Comparison of ENCODE assay signal across 8 cellular contexts in the genomic region with DNA sequence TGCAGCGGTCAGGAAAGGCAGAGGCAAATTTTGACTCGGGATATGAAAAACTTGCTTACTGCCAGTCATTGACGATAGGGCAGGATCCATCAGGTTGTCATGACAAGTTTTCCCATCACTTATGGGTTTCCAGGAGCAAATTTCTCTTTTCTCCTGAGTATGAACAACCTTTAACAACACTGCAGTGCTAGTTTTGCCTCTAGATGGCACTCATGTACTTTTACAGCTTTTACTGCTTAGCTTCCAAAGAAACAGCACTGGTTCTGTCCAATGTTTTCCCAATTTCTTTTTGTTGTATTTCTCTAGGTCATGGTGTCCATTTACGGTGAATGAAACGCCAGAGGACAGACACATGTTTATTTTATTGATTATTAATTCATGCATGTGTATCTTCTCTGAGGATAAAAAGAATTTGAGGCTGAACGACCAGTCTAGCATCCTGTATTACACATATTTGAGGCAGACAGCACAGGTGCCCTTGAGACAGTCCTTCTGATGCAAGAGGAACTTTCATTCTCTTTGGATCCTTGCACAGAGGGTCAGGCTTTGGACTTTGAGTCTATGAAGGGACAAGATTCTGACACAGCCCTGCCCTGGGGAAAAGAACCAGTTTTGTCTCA.
DNase-seq lines count a peak whose midpoint lies in the region; FAIRE-seq and TF ChIP-seq lines count a peak whose summit lies in the region.

No MANE protein-coding gene starts in this region.

- H3K4me3 ChIP-seq in HFF-Myc (replicated peaks; ENCODE audit: low read depth, low read length), result no peak overlapping the region

- H3K27me3 Mint-ChIP-seq in Calu3 (ENCODE audit: unreplicated experiment) (peaks cover 42% of the 10 kb centered on the region), MCF 10A (ENCODE audit: insufficient read depth, unreplicated experiment) (no peaks in the 10 kb centered on the region)

- H3K4me1 Mint-ChIP-seq in Calu3 (ENCODE audit: low read depth, unreplicated experiment) (no peaks in the 10 kb centered on the region), MCF 10A (ENCODE audit: insufficient read depth, unreplicated experiment) (peaks cover 42% of the 10 kb centered on the region)

- H3K36me3 Mint-ChIP-seq in Calu3 (ENCODE audit: insufficient read depth, unreplicated experiment) (no peaks in the 10 kb centered on the region), MCF 10A (ENCODE audit: insufficient read depth, unreplicated experiment) (peaks cover 29% of the 10 kb centered on the region)

- CTCF ChIA-PET in Calu3 (lab: Charles Lee) (interaction anchor here (0.6 to 2.1 kb wide), 5 partner anchors 29 to 421 kb away, joined by 3 to 17 read pairs (median 4); a partner anchor contains a TSS), MCF 10A (lab: Yijun Ruan, JAX) (interaction anchor here (0.6 to 4.9 kb wide), 30 partner anchors 9 to 472 kb away, joined by 3 to 198 read pairs (median 5); no protein-coding TSS in a partner anchor)

- BruUV-seq in Calu3 (replicated peaks; lab: Mats Ljungman, UMichigan) (no TSS peak), MCF 10A (replicated peaks; lab: Mats Ljungman, UMichigan) (no TSS peak)

- H3K4me3 Mint-ChIP-seq in Calu3 (ENCODE audit: low read depth, unreplicated experiment), result no peak overlapping the region
- no peak overlapping the region for H3K4me3 Mint-ChIP-seq in MCF 10A (ENCODE audit: unreplicated experiment)

- peak; percentile 44 for DNase-seq in Calu3
- DNase-seq in HFF-Myc (ENCODE audit: extremely low read depth, low read depth), result peak; percentile 20
- DNase-seq in NCI-H2227 (lab: John Stamatoyannopoulos, UW; ENCODE audit: unreplicated experiment), result peak; percentile 69
- peak; percentile 74 for DNase-seq in MCF 10A (ENCODE audit: unreplicated experiment)
- DNase-seq in kidney tubule cell (ENCODE audit: low spot score), result peak; percentile 66
- DNase-seq in urothelium cell line (ENCODE audit: low spot score), result peak; percentile 46
- DNase-seq in stimulated activated CD4-positive, alpha-beta T cell treated with anti-CD3 and anti-CD28 coated beads, Interleukin-12 subunit alpha, Interleukin-12 subunit beta, amount 100 ng/mL, for 4 hours, result no peak
- no peak for DNase-seq in effector CD4-positive, alpha-beta T cell

- POLR2A ChIA-PET in MCF 10A (lab: Yijun Ruan, JAX), result interaction anchor here (0.7 to 2.4 kb wide), 4 partner anchors 90 to 406 kb away, joined by 4 to 27 read pairs (median 6); no protein-coding TSS in a partner anchor

- H3K9me3 Mint-ChIP-seq in Calu3 (ENCODE audit: low read depth, unreplicated experiment) (no peaks in the 10 kb centered on the region), MCF 10A (ENCODE audit: unreplicated experiment) (no peaks in the 10 kb centered on the region)

- FAIRE-seq in urothelium cell line (lab: Jason Lieb, UNC), result no peak

- peak; percentile 81 for TF ChIP-seq CTCF in Calu3 (IDR thresholded peaks at IDR 0.05; ENCODE audit: unreplicated experiment)
- TF ChIP-seq CTCF in HFF-Myc (IDR thresholded peaks at IDR 0.05; ENCODE audit: low read depth, low read length, missing control alignments), result peak; percentile 70
- peak; percentile 86 for TF ChIP-seq CTCF in MCF 10A (IDR thresholded peaks at IDR 0.05; ENCODE audit: unreplicated experiment)

- intact Hi-C loops in Calu3 (cut with micrococcal nuclease; ENCODE audit: unreplicated experiment) (loop anchor here (1.0 to 10.0 kb wide), 4 partner anchors 93 to 389 kb away; no protein-coding TSS in a partner anchor), MCF 10A (cut with micrococcal nuclease) (loop anchor here (1.0 to 10.0 kb wide), 6 partner anchors 93 to 585 kb away; no protein-coding TSS in a partner anchor)

- H3K27ac Mint-ChIP-seq in Calu3 (ENCODE audit: unreplicated experiment) (no peak overlapping the region), MCF 10A (ENCODE audit: low read depth, unreplicated experiment) (no peak overlapping the region)

Comparison
In these comparisons a context has a peak if more than half of its experiments do, and no peak if none do; other contexts are left out.
1. DNase-seq: peak in Calu3 (single experiment), HFF-Myc (single experiment), NCI-H2227 (single experiment), MCF 10A (single experiment), kidney tubule cell (single experiment) and urothelium cell line (single experiment); none in stimulated activated CD4-positive, alpha-beta T cell treated with anti-CD3 and anti-CD28 coated beads, Interleukin-12 subunit alpha, Interleukin-12 subunit beta, amount 100 ng/mL, for 4 hours (single experiment) and effector CD4-positive, alpha-beta T cell (single experiment).
2. Peak in every context shown above with its lines, with median percentiles within 50 percentile points of each other: CTCF ChIP-seq.